In genomic region chr6:135158397-135158796, GRCh38 we compare ENCODE assay signal across 20 cellular contexts.
"Had no signal": no experiment of that assay in that cellular context is flagged by ENCODE, and none has a peak within 500 bp of the region (broad histone marks: within the 10 kb centered on the region; RNA-seq: fewer than 3 reads in every experiment).

No MANE protein-coding gene starts in this region.

- ATAC-seq: activated CD8-positive, alpha-beta T cell treated with anti-CD3 and anti-CD28 coated beads for 36 hours; PC-3; WTC11 had no signal

- H3K27me3 Mint-ChIP-seq: activated CD4-positive, alpha-beta T cell treated with anti-CD3 and anti-CD28 coated beads, Interleukin-2, amount 10 ng/mL, durations not matched to agents 24 days and 14 days; activated CD8-positive, alpha-beta T cell treated with anti-CD3 and anti-CD28 coated beads for 36 hours had no signal

- H3K9me3 Mint-ChIP-seq: activated CD8-positive, alpha-beta T cell treated with anti-CD3 and anti-CD28 coated beads for 36 hours; activated naive CD4-positive, alpha-beta T cell treated with anti-CD3 and anti-CD28 coated beads, Interleukin-2, amount 10 ng/mL, durations not matched to agents 7 days and 5 days; activated T-cell treated with anti-CD3 and anti-CD28 coated beads, Interleukin-2, amount 50 U/mL, for 24 hours had no signal

- H3K4me3 Mint-ChIP-seq: activated CD4-positive, alpha-beta T cell treated with anti-CD3 and anti-CD28 coated beads, Interleukin-2, amount 10 ng/mL, durations not matched to agents 24 days and 14 days; activated CD8-positive, alpha-beta T cell treated with anti-CD3 and anti-CD28 coated beads for 36 hours; activated naive CD4-positive, alpha-beta T cell treated with anti-CD3 and anti-CD28 coated beads, Interleukin-2, amount 10 ng/mL, durations not matched to agents 7 days and 5 days; activated T-cell treated with anti-CD3 and anti-CD28 coated beads, Interleukin-2, amount 50 U/mL, for 24 hours; T-helper 1 cell treated with Interleukin-12 subunit alpha and Interleukin-12 subunit beta and Interleukin-4 antibody, amounts not matched to agents 30 μg/mL and 1 μg/mL, for 36 hours; WTC11 had no signal

- H3K27ac Mint-ChIP-seq: activated CD4-positive, alpha-beta T cell treated with anti-CD3 and anti-CD28 coated beads, Interleukin-2, amount 10 ng/mL, durations not matched to agents 24 days and 14 days; activated naive CD4-positive, alpha-beta T cell treated with anti-CD3 and anti-CD28 coated beads, Interleukin-2, amount 10 ng/mL, durations not matched to agents 7 days and 5 days; WTC11 had no signal

- DNase-seq: activated CD4-positive, alpha-beta T cell treated with anti-CD3 and anti-CD28 coated beads, Interleukin-2, amount 10 ng/mL, durations not matched to agents 24 days and 14 days; activated CD4-positive, CD25-positive, alpha-beta regulatory T cell treated with anti-CD3 and anti-CD28 coated beads, Interleukin-2, amount 50 U/mL, for 72 hours; activated CD8-positive, alpha-beta T cell treated with anti-CD3 and anti-CD28 coated beads for 36 hours; activated gamma-delta T cell treated with Interleukin-2 at 50 U/mL for 16 hours; activated naive CD4-positive, alpha-beta T cell treated with anti-CD3 and anti-CD28 coated beads, Interleukin-2, amount 10 ng/mL, durations not matched to agents 7 days and 5 days; activated T-cell treated with anti-CD3 and anti-CD28 coated beads, Interleukin-2, amount 50 U/mL, for 24 hours; aorta; caudate nucleus; Karpas-422; MM.1S; NCI-H1105; NCI-H1436; NCI-H1694 treated with DMSO at 0.1 percent for 48 hours; NCI-H2029 treated with DMSO at 0.1 percent for 48 hours; NCI-H446; NCI-H524; PC-3; SHP77 treated with DMSO at 0.1 percent for 48 hours had no signal
